In the genomic region with DNA sequence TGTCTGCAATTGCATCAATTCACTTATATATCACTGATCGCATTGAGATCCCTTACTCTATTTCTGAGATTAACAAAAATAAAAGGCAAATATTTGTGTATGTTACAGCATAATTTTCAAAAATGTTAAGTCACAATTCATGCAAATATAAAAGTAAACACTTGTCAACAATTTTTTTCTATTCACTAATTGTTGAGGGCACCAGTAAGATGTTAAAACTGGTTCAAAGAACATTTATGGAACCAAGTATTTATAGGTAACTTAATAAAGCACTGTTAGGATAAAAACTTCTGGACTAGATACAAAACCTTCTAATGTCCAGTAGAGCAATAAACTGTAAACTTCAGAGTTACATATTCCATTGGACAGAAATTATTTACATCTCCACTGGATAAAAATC, we compare ENCODE assay signal across 8 cellular contexts.
"Had no signal": no experiment of that assay in that cellular context is flagged by ENCODE, and none has a peak within 500 bp of the region (broad histone marks: within the 10 kb centered on the region; RNA-seq: fewer than 3 reads in every experiment).

No MANE protein-coding gene starts in this region.

- H3K27ac ChIP-seq: HL-60, KMS-11 had no signal

- FAIRE-seq: HepG2, HTR-8/SVneo, K562 had no signal

- DNase-seq: IMR-90, KBM-7, KG1 had no signal

- H3K4me3 ChIP-seq: K562 had no signal

- ATAC-seq: HepG2, K562 had no signal
